Comparison of ENCODE assay signal across 19 cellular contexts in the genomic region with DNA sequence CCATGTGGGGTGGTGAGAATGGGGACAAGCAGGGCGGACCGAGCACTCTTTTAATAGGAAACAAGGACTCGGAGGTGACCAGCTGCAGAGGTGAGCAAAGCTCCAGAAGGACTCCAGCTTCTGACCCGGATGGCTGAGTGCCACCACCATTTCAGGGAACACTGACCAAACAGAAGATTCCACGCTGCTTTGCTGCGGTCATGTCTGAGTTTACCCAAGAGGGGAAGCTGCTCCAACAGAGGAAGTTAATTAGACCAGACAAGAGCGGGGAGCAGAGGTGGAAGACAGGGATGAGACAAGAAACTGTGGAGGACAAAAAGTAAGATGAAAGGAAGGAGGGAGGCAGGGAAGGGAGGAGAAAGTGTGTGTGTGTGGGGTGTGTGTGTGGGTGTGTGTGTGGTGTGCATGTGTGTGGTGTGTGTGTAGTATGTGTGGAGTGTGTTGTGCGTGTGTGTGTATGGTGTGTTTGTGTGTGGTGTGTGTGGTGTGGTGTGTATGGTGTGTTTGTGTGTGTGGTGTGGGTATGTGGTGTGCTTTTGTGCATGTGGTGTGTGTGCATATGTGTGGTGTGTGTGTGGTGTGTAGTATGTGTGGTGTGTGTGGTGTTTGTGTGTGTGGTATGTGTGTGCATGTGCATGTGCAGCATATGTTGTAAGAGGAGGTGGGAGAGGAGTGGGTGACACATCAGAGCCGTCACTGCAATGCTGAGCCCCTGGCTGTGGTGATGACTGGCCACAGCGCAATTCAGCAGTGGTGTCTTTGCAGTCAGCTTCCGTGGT.
A peak's percentile ranks its signal among the peaks of the same experiment; 100 is the strongest.
DNase-seq lines count a peak whose midpoint lies in the region; ATAC-seq, FAIRE-seq and TF ChIP-seq lines count a peak whose summit lies in the region.
"Had no signal": no experiment of that assay in that cellular context is flagged by ENCODE, and none has a peak within 500 bp of the region (broad histone marks: within the 10 kb centered on the region; RNA-seq: fewer than 3 reads in every experiment).

No MANE protein-coding gene starts in this region.

- no peak for TF ChIP-seq POLR2A in GM12878 (IDR thresholded peaks at IDR 0.05; ENCODE audit: low read depth, low read length)

- H3K79me2 ChIP-seq in GM12878 (ENCODE audit: control insufficient read depth, insufficient read depth, low read length) = no peaks in the 10 kb centered on the region

- H3K14ac ChIP-seq in neuronal stem cell (ENCODE audit: low read length) = no peak overlapping the region

- intact Hi-C loops in GM12878 (cut with micrococcal nuclease; ENCODE audit: unreplicated experiment) (no loop called here), heart right ventricle (cut with DNase I) (loop anchor here in 1 of 10 donors (10.0 kb wide), 1 partner anchor 76 kb away; no protein-coding TSS in a partner anchor), left lung (cut with DNase I) (no loop called here)

- SMC1A ChIA-PET in GM12878 (lab: Charles Lee; ENCODE audit: uncharacterized antibody, unreplicated experiment) = interaction anchor here (1.4 kb wide), 1 partner anchor 15 kb away, joined by 4 read pairs; no protein-coding TSS in a partner anchor

- H3K9ac ChIP-seq in GM12878 (ENCODE audit: control insufficient read depth, insufficient read depth, low read length) = no peak overlapping the region
- peak overlapping the region; percentile 79 for H3K9ac ChIP-seq in neuronal stem cell (ENCODE audit: low read depth, low read length, poor library complexity)

- peak overlapping the region; percentile 59 for H4K91ac ChIP-seq in neuronal stem cell (ENCODE audit: low read depth, low read length, poor library complexity)

- peaks cover 12% of the 10 kb centered on the region for H3K79me1 ChIP-seq in neuronal stem cell (ENCODE audit: low read depth, low read length)

- no peak for TF ChIP-seq RAD21 in GM12878 (IDR thresholded peaks at IDR 0.05; ENCODE audit: insufficient read depth, low read depth, low read length)

- H3K18ac ChIP-seq in neuronal stem cell (ENCODE audit: low read length) = peak overlapping the region; percentile 78

- H2BK12ac ChIP-seq in neuronal stem cell (ENCODE audit: low read length) = peak overlapping the region; percentile 85

- no peak for ATAC-seq in GM12878
- ATAC-seq in GM18858 (IDR thresholded peaks at IDR 0.05; ENCODE audit: unreplicated experiment) = no peak
- ATAC-seq in heart right ventricle = no peak
- ATAC-seq in left lung = no peak
- ATAC-seq: heart left ventricle, mucosa of descending colon had no signal

- H2BK5ac ChIP-seq in neuronal stem cell (ENCODE audit: low read length) = no peak overlapping the region

- FAIRE-seq in GM12878 (lab: Jason Lieb, UNC) = peak; percentile 41
- FAIRE-seq: keratinocyte, RCC 7860 had no signal

- no TSS peak for BruUV-seq in GM12878 (replicated peaks; lab: Mats Ljungman, UMichigan)

- H3K27ac ChIP-seq in GM12878 (ENCODE audit: control insufficient read depth, insufficient read depth) (no peak overlapping the region), neuronal stem cell (replicated peaks; ENCODE audit: low read length) (no peak overlapping the region), heart right ventricle (peak overlapping the region in 1 of 10 donors; percentile 13), left lung (no peak overlapping the region)
- H3K27ac ChIP-seq: esophagus muscularis mucosa, heart left ventricle had no signal

- POLR2A ChIA-PET in GM12878 (lab: Charles Lee) = interaction anchor here (0.6 to 1.8 kb wide), 2 partner anchors 11 to 78 kb away, joined by 4 read pairs; no protein-coding TSS in a partner anchor

- no peak overlapping the region for H3K4me3 ChIP-seq in GM12878
- H3K4me3 ChIP-seq in neuronal stem cell (ENCODE audit: low read length in 2 of 2) = peak overlapping the region in 1 of 2 donors; percentile 66
- H3K4me3 ChIP-seq in heart right ventricle = no peak overlapping the region
- H3K4me3 ChIP-seq in left lung = no peak overlapping the region
- H3K4me3 ChIP-seq: esophagus muscularis mucosa, heart left ventricle, mucosa of descending colon had no signal

- H3K9me3 ChIP-seq in GM12878 (replicated peaks; ENCODE audit: control insufficient read depth, insufficient read depth, low read length) (no peaks in the 10 kb centered on the region; the same call in 2 of the 3 replicates), neuronal stem cell (replicated peaks in 1 of 2; ENCODE audit: control insufficient read depth in 2 of 2, insufficient read depth in 1 of 2, low read depth in 1 of 2, low read length in 2 of 2) (peaks cover 3 to 13% of the 10 kb centered on the region in 2 donors), heart right ventricle (no peaks in the 10 kb centered on the region), left lung (no peaks in the 10 kb centered on the region)
- H3K9me3 ChIP-seq: esophagus muscularis mucosa, heart left ventricle, mucosa of descending colon had no signal

- H3K23ac ChIP-seq in neuronal stem cell (ENCODE audit: low read depth, low read length, poor library complexity) = peak overlapping the region; percentile 25

- in situ Hi-C loops in GM12878 (cut with MboI) = no loop called here

- DNase-seq in CD1c-positive myeloid dendritic cell (ENCODE audit: extremely low spot score) = peak; percentile 35
- DNase-seq in M059J (ENCODE audit: low read depth) = peak; percentile 31
- no peak for DNase-seq in GM12878 (ENCODE audit: low read depth, low spot score)
- DNase-seq in neuronal stem cell (ENCODE audit: low spot score) = no peak
- no peak for DNase-seq in T-helper 1 cell
- no peak for DNase-seq in heart right ventricle
- no peak for DNase-seq in left lung
- DNase-seq: activated CD4-positive, CD25-positive, alpha-beta regulatory T cell; activated naive CD4-positive, alpha-beta T cell treated with Interleukin-2 at 50 U/mL for 16 hours; heart left ventricle; Karpas-422; mucosa of descending colon; NCI-H1694 treated with DMSO at 0.1 percent for 48 hours; NCI-H524 treated with DMSO at 0.1 percent for 48 hours; stimulated activated naive CD4-positive, alpha-beta T cell had no signal

- TF ChIP-seq CTCF in GM12878 (IDR thresholded peaks at IDR 0.05 in 2 of 3, conservative IDR thresholded peaks at IDR 0.05 in 1 of 3; ENCODE audit: control insufficient read depth in 2 of 3, extremely low read depth in 1 of 3, insufficient read depth in 1 of 3, low read depth in 3 of 3, low read length in 3 of 3) (no peak), heart right ventricle (IDR thresholded peaks at IDR 0.05) (no peak), left lung (IDR thresholded peaks at IDR 0.05) (no peak)

- no peak overlapping the region for H2BK120ac ChIP-seq in neuronal stem cell (ENCODE audit: low read depth, low read length)

- no peak for TF ChIP-seq EP300 in GM12878 (IDR thresholded peaks at IDR 0.05; ENCODE audit: borderline replicate concordance in 1 of 2, control insufficient read depth in 1 of 2, low read depth in 2 of 2, low read length in 2 of 2)

- H3K4me1 ChIP-seq in GM12878 (ENCODE audit: control insufficient read depth, insufficient read depth, low read length) (peaks cover 15% of the 10 kb centered on the region), neuronal stem cell (ENCODE audit: control insufficient read depth in 2 of 2, insufficient read depth in 1 of 2, low read depth in 1 of 2, low read length in 2 of 2) (peaks cover 27 to 41% of the 10 kb centered on the region in 2 donors), heart right ventricle (peaks cover 5 to 41% (median 26%) of the 10 kb centered on the region in 9 donors), left lung (peaks cover 12 to 48% of the 10 kb centered on the region in 2 donors)

- H3K27me3 ChIP-seq in GM12878 (replicated peaks in 1 of 2; ENCODE audit: control insufficient read depth in 2 of 2, insufficient read depth in 2 of 2, low read length in 1 of 2) (no peaks in the 10 kb centered on the region), neuronal stem cell (ENCODE audit: control insufficient read depth in 3 of 3, insufficient read depth in 3 of 3, low read depth in 1 of 3, low read length in 3 of 3) (no peaks in the 10 kb centered on the region), heart right ventricle (no peaks in the 10 kb centered on the region), left lung (no peaks in the 10 kb centered on the region)
- H3K27me3 ChIP-seq: esophagus muscularis mucosa, heart left ventricle had no signal

- H2AFZ ChIP-seq in GM12878 (ENCODE audit: control insufficient read depth, low read depth, low read length) = no peak overlapping the region
- no peak overlapping the region for H2AFZ ChIP-seq in neuronal stem cell (ENCODE audit: low read length)

- H3K4me2 ChIP-seq in GM12878 (ENCODE audit: control insufficient read depth, insufficient read depth) (no peak overlapping the region), neuronal stem cell (ENCODE audit: insufficient read depth, low read length, poor library complexity, severe bottlenecking) (no peak overlapping the region)

- H3K36me3 ChIP-seq in GM12878 (ENCODE audit: control insufficient read depth in 2 of 2, insufficient read depth in 2 of 2, low read length in 1 of 2) (no peaks in the 10 kb centered on the region), neuronal stem cell (replicated peaks in 1 of 2; ENCODE audit: control insufficient read depth in 2 of 2, insufficient read depth in 2 of 2, low read length in 2 of 2) (peaks cover 5 to 31% of the 10 kb centered on the region in 2 donors), heart right ventricle (peaks cover 0 to 19% (median 0%) of the 10 kb centered on the region in 9 donors), left lung (no peaks in the 10 kb centered on the region)

- 88% methylated on average over 11 of the region's 11 CpGs for WGBS in GM12878 (ENCODE audit: insufficient coverage, insufficient replicate concordance, low lambda C conversion rate, missing lambda C conversion rate)
- 93% methylated on average over 1 of the region's 11 CpGs; no CpG with 5 or more reads in 1 of the 2 donors for WGBS in neuronal stem cell (ENCODE audit: extremely low coverage in 2 of 2, insufficient read length in 2 of 2, insufficient replicate concordance in 1 of 2), 2 donors
- WGBS in heart right ventricle, 2 donors = 88% methylated on average over 11 of the region's 11 CpGs

- no peak overlapping the region for H3K4ac ChIP-seq in neuronal stem cell (ENCODE audit: low read length)

- peak overlapping the region; percentile 72 for H2AK5ac ChIP-seq in neuronal stem cell (ENCODE audit: low read depth, low read length)

- RAD21 ChIA-PET in GM12878 (lab: Charles Lee; ENCODE audit: unreplicated experiment) = interaction anchor here (1.2 kb wide), 1 partner anchor 131 kb away, joined by 4 read pairs; no protein-coding TSS in a partner anchor

- no peak overlapping the region for H2BK15ac ChIP-seq in neuronal stem cell (ENCODE audit: low read length)

- no peaks in the 10 kb centered on the region for H4K20me1 ChIP-seq in GM12878 (ENCODE audit: control insufficient read depth, insufficient read depth)

- no peak overlapping the region for H4K8ac ChIP-seq in neuronal stem cell (ENCODE audit: low read depth, low read length)

- CTCF ChIA-PET in GM12878 (lab: Yijun Ruan, JAX) = interaction anchor here (7.6 kb wide), 1 partner anchor 14 kb away, joined by 41 read pairs; no protein-coding TSS in a partner anchor

TF ChIP-seq in GM12878, 131 proteins besides CTCF, POLR2A, EP300 and RAD21 (continues in another document):
- no peak for TF ChIP-seq BMI1 (IDR thresholded peaks at IDR 0.05; ENCODE audit: borderline replicate concordance)

Comparison
In these comparisons a context has a peak if more than half of its experiments do, and no peak if none do; other contexts are left out.
1. DNase-seq: peak in CD1c-positive myeloid dendritic cell (single experiment) and M059J (single experiment); none in GM12878 (single experiment), neuronal stem cell (single experiment), T-helper 1 cell (0 of 5), heart right ventricle (0 of 2) and left lung (0 of 2).